Comparison of ENCODE assay signal across 8 cellular contexts in genomic region chr6:26183581-26184408, GRCh38.
DNase-seq lines count a peak whose midpoint lies in the region; ATAC-seq and TF ChIP-seq lines count a peak whose summit lies in the region.

No MANE protein-coding gene starts in this region.

- peak overlapping the region; percentile 82 for H2AFZ ChIP-seq in parathyroid adenoma

- H3K27me3 ChIP-seq in BE2C (no peaks in the 10 kb centered on the region), parathyroid adenoma (ENCODE audit: control insufficient read depth, insufficient read depth, low read length) (no peaks in the 10 kb centered on the region)

- peak; percentile 50 for DNase-seq in BE2C
- peak; percentile 78 for DNase-seq in SK-N-DZ (ENCODE audit: low spot score)
- peak; percentile 85 for DNase-seq in astrocyte of the cerebellum (ENCODE audit: low read depth)
- peak; percentile 67 for DNase-seq in left cardiac atrium
- no peak for DNase-seq in NCI-H187 (lab: John Stamatoyannopoulos, UW)
- no peak for DNase-seq in NCI-H1417 treated with DMSO at 0.1 percent for 48 hours (lab: John Stamatoyannopoulos, UW)

- H3K4me1 ChIP-seq in BE2C (peaks cover 14% of the 10 kb centered on the region; the same call in 1 of the 2 replicates), parathyroid adenoma (peaks cover 4% of the 10 kb centered on the region)

- H3K27ac ChIP-seq in parathyroid adenoma = peak overlapping the region; percentile 74

- peak overlapping the region; percentile 73 for H3K4me2 ChIP-seq in parathyroid adenoma (ENCODE audit: low read length)

- H3K9me3 ChIP-seq in BE2C (no peaks in the 10 kb centered on the region), parathyroid adenoma (ENCODE audit: control insufficient read depth, low read length) (no peaks in the 10 kb centered on the region)

- in situ Hi-C loops in astrocyte of the cerebellum (cut with HindIII; ENCODE audit: low sequenced_read_pairs) = no loop called here

- TF ChIP-seq CTCF in BE2C (IDR thresholded peaks at IDR 0.05; ENCODE audit: low read depth, low read length) (no peak), astrocyte of the cerebellum (IDR thresholded peaks at IDR 0.05; ENCODE audit: low read depth, low read length, missing control alignments) (no peak), parathyroid adenoma (IDR thresholded peaks at IDR 0.05) (no peak)

- no peak overlapping the region for H3K9ac ChIP-seq in parathyroid adenoma

- intact Hi-C loops in left cardiac atrium (cut with DNase I) = no loop called here

- H3K4me3 ChIP-seq in BE2C (ENCODE audit: low read depth, low read length) (peak overlapping the region; percentile 56), astrocyte of the cerebellum (ENCODE audit: low read depth, low read length) (peak overlapping the region; percentile 39), parathyroid adenoma (ENCODE audit: low read depth, low read length) (peak overlapping the region; percentile 61)

- no peaks in the 10 kb centered on the region for H3K79me2 ChIP-seq in parathyroid adenoma

- H3K36me3 ChIP-seq in BE2C (no peaks in the 10 kb centered on the region), parathyroid adenoma (ENCODE audit: control insufficient read depth, insufficient read depth, low read length) (no peaks in the 10 kb centered on the region)

- peak; percentile 48 for ATAC-seq in GM21737 (IDR thresholded peaks at IDR 0.05; ENCODE audit: unreplicated experiment)
- peak; percentile 94 to 95 for ATAC-seq in left cardiac atrium

Comparison
In these comparisons a context has a peak if more than half of its experiments do, and no peak if none do; other contexts are left out.
1. DNase-seq: peak in BE2C (single experiment), SK-N-DZ (single experiment), astrocyte of the cerebellum (single experiment) and left cardiac atrium (single experiment); none in NCI-H187 (0 of 2) and NCI-H1417 treated with DMSO at 0.1 percent for 48 hours (single experiment).
2. Peak in every context shown above with its lines, with median percentiles within 50 percentile points of each other: H3K4me3 ChIP-seq.